8 cellular contexts compared by ENCODE assay signal in genomic region chr1:34852677-34853217, GRCh38. TPM values are rescaled to one million over a fixed set of nuclear protein-coding genes. Genes with fewer than 3 reads are reported as not detected.
DNase-seq lines count a peak whose midpoint lies in the region; ATAC-seq and TF ChIP-seq lines count a peak whose summit lies in the region.

No MANE protein-coding gene starts in this region.

- H3K36me3 ChIP-seq in BE2C = no peaks in the 10 kb centered on the region; the same call in 1 of the 2 replicates

- no peaks in the 10 kb centered on the region for H3K9me3 ChIP-seq in BE2C

- H3K27me3 ChIP-seq in BE2C = no peaks in the 10 kb centered on the region

- ATAC-seq in GM19324 (IDR thresholded peaks at IDR 0.05; ENCODE audit: low FRiP score, unreplicated experiment) (peak; percentile 75), HG03439 (IDR thresholded peaks at IDR 0.05; ENCODE audit: unreplicated experiment) (peak; percentile 92), left colon (peak; percentile 99)
- ATAC-seq in activated CD4-positive, CD25-positive, alpha-beta regulatory T cell treated with anti-CD3 and anti-CD28 coated beads, Interleukin-2, amount 50 U/mL, for 24 hours = peak; percentile 100

- no peaks in the 10 kb centered on the region for H3K4me1 ChIP-seq in BE2C

- DNase-seq in BE2C (peak; percentile 87), NCI-H446 treated with DMSO at 0.1 percent for 48 hours (lab: John Stamatoyannopoulos, UW) (peak; percentile 92), cerebellum (ENCODE audit: low spot score) (peak; percentile 94), left colon (peak; percentile 89 to 90)
- DNase-seq in stimulated activated CD4-positive, alpha-beta T cell treated with anti-CD3 and anti-CD28 coated beads, Interleukin-1b, Interleukin-23, amount 100 ng/mL, for 48 hours = peak; percentile 92

- no peak overlapping the region for H3K4me3 ChIP-seq in BE2C (ENCODE audit: low read depth, low read length)

- peak; percentile 88 for TF ChIP-seq CTCF in BE2C (IDR thresholded peaks at IDR 0.05; ENCODE audit: low read depth, low read length)

- intact Hi-C loops in left colon (cut with DNase I, micrococcal nuclease) = no loop called here

RNA-seq across cellular contexts. Expression of gene SMIM12, which starts 6.8 kb away (rescaled TPM):
- polyA plus RNA-seq in BE2C (2012; ENCODE audit: insufficient read depth, insufficient read length, low read depth) = 31.6 TPM
- total RNA-seq in cerebellum (14.2 TPM), left colon (10 to 100 TPM; 58.8 to 59.4 TPM)

RNA-seq across cellular contexts. Expression of gene GJA4, which starts 59.9 kb away (rescaled TPM):
- polyA plus RNA-seq in BE2C (2012; ENCODE audit: insufficient read depth, insufficient read length, low read depth) = 0.56 TPM
- total RNA-seq in cerebellum (3.8 TPM), left colon (1 to 10 TPM; 1.5 to 2.3 TPM)
